Comparison of ENCODE assay signal across 23 cellular contexts in the genomic region with DNA sequence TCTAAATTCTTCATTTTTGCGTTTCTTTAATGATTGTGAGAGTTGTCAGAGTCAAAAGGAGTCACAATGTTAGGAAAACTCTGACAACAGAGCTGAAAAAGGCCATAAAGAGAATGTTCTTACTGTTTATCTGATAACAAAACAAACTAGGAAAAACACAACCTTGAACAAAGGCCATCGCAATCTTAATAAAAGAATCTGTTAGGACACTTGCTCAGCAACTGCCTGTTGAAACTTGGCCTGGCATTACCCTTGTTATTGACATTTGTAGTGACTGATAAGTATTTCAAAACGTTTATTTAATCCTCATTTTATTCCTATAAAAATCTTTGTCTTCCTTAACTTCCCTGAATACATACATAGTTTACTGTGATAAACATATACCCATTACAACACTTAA. TPM values are rescaled to one million over a fixed set of nuclear protein-coding genes. Genes with fewer than 3 reads are reported as not detected.
"Had no signal": no experiment of that assay in that cellular context is flagged by ENCODE, and none has a peak within 500 bp of the region (broad histone marks: within the 10 kb centered on the region; RNA-seq: fewer than 3 reads in every experiment).

No MANE protein-coding gene starts in this region.

- H3K4me1 Mint-ChIP-seq: activated CD4-positive, alpha-beta memory T cell treated with anti-CD3 and anti-CD28 coated beads, Interleukin-2, amount 10 ng/mL, durations not matched to agents 7 days and 5 days; activated CD8-positive, alpha-beta memory T cell treated with anti-CD3 and anti-CD28 coated beads, Interleukin-2, amount 10 ng/mL, durations not matched to agents 7 days and 5 days had no signal

- H3K36me3 Mint-ChIP-seq: activated CD8-positive, alpha-beta memory T cell treated with anti-CD3 and anti-CD28 coated beads, Interleukin-2, amount 10 ng/mL, durations not matched to agents 7 days and 5 days had no signal

- H3K9me3 ChIP-seq: left lung, ovary, transverse colon had no signal

- H3K27me3 ChIP-seq: breast epithelium, left lung, ovary, transverse colon had no signal

- H3K27ac ChIP-seq: breast epithelium, left lung, ovary had no signal

- H3K4me1 ChIP-seq: breast epithelium, left lung had no signal

- H3K4me3 ChIP-seq: breast epithelium, left lung, ovary, transverse colon had no signal

- H3K27ac Mint-ChIP-seq: activated CD4-positive, alpha-beta memory T cell treated with anti-CD3 and anti-CD28 coated beads, Interleukin-2, amount 10 ng/mL, durations not matched to agents 7 days and 5 days; activated CD8-positive, alpha-beta memory T cell treated with anti-CD3 and anti-CD28 coated beads, Interleukin-2, amount 10 ng/mL, durations not matched to agents 7 days and 5 days had no signal

- H3K4me3 Mint-ChIP-seq: activated CD4-positive, alpha-beta memory T cell treated with anti-CD3 and anti-CD28 coated beads, Interleukin-2, amount 10 ng/mL, durations not matched to agents 7 days and 5 days; activated CD8-positive, alpha-beta memory T cell treated with anti-CD3 and anti-CD28 coated beads, Interleukin-2, amount 10 ng/mL, durations not matched to agents 7 days and 5 days had no signal

- ATAC-seq: activated CD8-positive, alpha-beta memory T cell treated with anti-CD3 and anti-CD28 coated beads, Interleukin-2, amount 10 ng/mL, durations not matched to agents 7 days and 5 days; left lung; stimulated activated naive CD8-positive, alpha-beta T cell treated with anti-CD3 and anti-CD28 coated beads, Interleukin-15, Interleukin-2, amounts not matched to agents 100 U/mL and 50 U/mL, for 24 hours had no signal

- H3K9me3 Mint-ChIP-seq: activated CD4-positive, alpha-beta memory T cell treated with anti-CD3 and anti-CD28 coated beads, Interleukin-2, amount 10 ng/mL, durations not matched to agents 7 days and 5 days had no signal

- FAIRE-seq: endothelial cell of umbilical vein had no signal

- DNase-seq: activated CD4-positive, alpha-beta memory T cell treated with anti-CD3 and anti-CD28 coated beads, Interleukin-2, amount 10 ng/mL, durations not matched to agents 7 days and 5 days; activated CD4-positive, alpha-beta T cell treated with anti-CD3 and anti-CD28 coated beads for 48 hours; activated CD4-positive, CD25-positive, alpha-beta regulatory T cell; activated CD8-positive, alpha-beta memory T cell treated with anti-CD3 and anti-CD28 coated beads, Interleukin-2, amount 10 ng/mL, durations not matched to agents 7 days and 5 days; activated naive CD4-positive, alpha-beta T cell; anterior cingulate cortex; effector CD4-positive, alpha-beta T cell; foreskin fibroblast; hippocampal formation; islet precursor cell; left lung; ovary; stimulated activated CD4-positive, alpha-beta T cell treated with anti-CD3 and anti-CD28 coated beads, Interleukin-12 subunit alpha, Interleukin-12 subunit beta, amount 100 ng/mL, for 4 hours; stimulated activated CD4-positive, alpha-beta T cell treated with anti-CD3 and anti-CD28 coated beads, Interleukin-1b, Interleukin-23, amount 100 ng/mL, for 48 hours; stimulated activated naive CD8-positive, alpha-beta T cell treated with anti-CD3 and anti-CD28 coated beads, Interleukin-15, Interleukin-2, amounts not matched to agents 100 U/mL and 50 U/mL, for 24 hours; substantia nigra; T-helper 1 cell; T-helper 9 cell; transverse colon had no signal

- H3K36me3 ChIP-seq: breast epithelium, left lung, ovary, transverse colon had no signal

RNA-seq across cellular contexts. Expression of gene GSTA1, which starts 15.7 kb away (rescaled TPM):
- total RNA-seq: activated CD4-positive, alpha-beta memory T cell treated with anti-CD3 and anti-CD28 coated beads, Interleukin-2, amount 10 ng/mL, durations not matched to agents 7 days and 5 days; activated CD8-positive, alpha-beta memory T cell treated with anti-CD3 and anti-CD28 coated beads, Interleukin-2, amount 10 ng/mL, durations not matched to agents 7 days and 5 days; cerebellum; endothelial cell of umbilical vein; glomerular endothelial cell had no signal

RNA-seq across cellular contexts. Expression of gene GSTA2, which starts 24.6 kb away (rescaled TPM):
- total RNA-seq: activated CD4-positive, alpha-beta memory T cell treated with anti-CD3 and anti-CD28 coated beads, Interleukin-2, amount 10 ng/mL, durations not matched to agents 7 days and 5 days; activated CD8-positive, alpha-beta memory T cell treated with anti-CD3 and anti-CD28 coated beads, Interleukin-2, amount 10 ng/mL, durations not matched to agents 7 days and 5 days; breast epithelium; cerebellum; endothelial cell of umbilical vein; glomerular endothelial cell had no signal

RNA-seq across cellular contexts. Expression of gene GSTA5, which starts 52.7 kb away (rescaled TPM):
- total RNA-seq: activated CD4-positive, alpha-beta memory T cell treated with anti-CD3 and anti-CD28 coated beads, Interleukin-2, amount 10 ng/mL, durations not matched to agents 7 days and 5 days; activated CD8-positive, alpha-beta memory T cell treated with anti-CD3 and anti-CD28 coated beads, Interleukin-2, amount 10 ng/mL, durations not matched to agents 7 days and 5 days; breast epithelium; cerebellum; endothelial cell of umbilical vein; glomerular endothelial cell; left lung; ovary; transverse colon had no signal
